Comparison of ENCODE assay signal across 1 cellular context in genomic region chr5:113264061-113264460, GRCh38.
A peak's percentile ranks its signal among the peaks of the same experiment; 100 is the strongest.
TF ChIP-seq lines count a peak whose summit lies in the region.

No MANE protein-coding gene starts in this region.

TF ChIP-seq in HEK293, 187 proteins besides CTCF, POLR2A, EP300 and RAD21 (continued from another document):
- peak; percentile 98 for TF ChIP-seq ZBTB44 (tag by site-specific recombination; IDR thresholded peaks at IDR 0.05)
- no peak for TF ChIP-seq ZNF549 (tag by site-specific recombination; IDR thresholded peaks at IDR 0.05)
- no peak for TF ChIP-seq ZBTB7A (tag by site-specific recombination; IDR thresholded peaks at IDR 0.05; ENCODE audit: low read depth)
